24 cellular contexts compared by ENCODE assay signal in genomic region chr11:12902784-12903491, GRCh38.
"Had no signal": no experiment of that assay in that cellular context is flagged by ENCODE, and none has a peak within 500 bp of the region (broad histone marks: within the 10 kb centered on the region; RNA-seq: fewer than 3 reads in every experiment).

No MANE protein-coding gene starts in this region.

- H3K4me3 Mint-ChIP-seq: activated CD8-positive, alpha-beta T cell treated with anti-CD3 and anti-CD28 coated beads, Interleukin-2, amount 10 ng/mL, durations not matched to agents 7 days and 5 days; activated naive CD4-positive, alpha-beta T cell treated with anti-CD3 and anti-CD28 coated beads, Interleukin-2, amount 50 U/mL, for 24 hours; activated T-helper 1 cell treated with anti-CD3 and anti-CD28 coated beads, Interleukin-12 subunit alpha, Interleukin-12 subunit beta, Interleukin-2, Interleukin-4 antibody, amounts not matched to agents 30 ng/mL and 10 ng/mL and 1 ng/mL, durations not matched to agents 14 hours and 24 hours and 36 hours; mesothelial cell of epicardium; natural killer cell; T-helper 2 cell treated with Interferon-gamma antibody and Interleukin-4, amounts not matched to agents 5 μg/mL and 100 μg/mL, for 36 hours had no signal

- H3K36me3 ChIP-seq: neutrophil, pancreas had no signal

- DNase-seq: activated CD4-positive, alpha-beta T cell treated with anti-CD3 and anti-CD28 coated beads for 1 hour; activated CD4-positive, alpha-beta T cell treated with anti-CD3 and anti-CD28 coated beads, Interleukin-2, amount 50 U/mL, for 1 hour; activated CD8-positive, alpha-beta T cell treated with anti-CD3 and anti-CD28 coated beads, Interleukin-2, amount 10 ng/mL, durations not matched to agents 7 days and 5 days; activated gamma-delta T cell treated with Interleukin-2 at 50 U/mL for 16 hours; anterior cingulate cortex; body of pancreas; cortex of kidney; heart left ventricle; left ventricle myocardium inferior; natural killer cell; pancreas; psoas muscle; stimulated activated CD4-positive, alpha-beta T cell treated with anti-CD3 and anti-CD28 coated beads, Interleukin-4, amount 100 ng/mL, for 24 hours; stimulated activated naive CD4-positive, alpha-beta T cell treated with Interleukin-2 at 50 U/mL for 16 hours; substantia nigra; thyroid gland; WERI-Rb-1 had no signal

- H3K27ac Mint-ChIP-seq: activated CD8-positive, alpha-beta T cell treated with anti-CD3 and anti-CD28 coated beads, Interleukin-2, amount 10 ng/mL, durations not matched to agents 7 days and 5 days; activated naive CD4-positive, alpha-beta T cell treated with anti-CD3 and anti-CD28 coated beads, Interleukin-2, amount 50 U/mL, for 24 hours; activated T-helper 1 cell treated with anti-CD3 and anti-CD28 coated beads, Interleukin-12 subunit alpha, Interleukin-12 subunit beta, Interleukin-2, Interleukin-4 antibody, amounts not matched to agents 30 ng/mL and 10 ng/mL and 1 ng/mL, durations not matched to agents 14 hours and 24 hours and 36 hours; mesothelial cell of epicardium; natural killer cell; T-helper 2 cell treated with Interferon-gamma antibody and Interleukin-4, amounts not matched to agents 5 μg/mL and 100 μg/mL, for 36 hours had no signal

- H3K27ac ChIP-seq: body of pancreas, cardiac muscle cell, heart left ventricle, left ventricle myocardium inferior, neutrophil, pancreas, psoas muscle, right atrium auricular region, thyroid gland, WERI-Rb-1 had no signal

- H3K4me1 Mint-ChIP-seq: natural killer cell had no signal

- H3K4me3 ChIP-seq: body of pancreas, cardiac muscle cell, heart left ventricle, left ventricle myocardium inferior, pancreas, psoas muscle, right atrium auricular region, thyroid gland had no signal

- H3K9me3 Mint-ChIP-seq: activated naive CD4-positive, alpha-beta T cell treated with anti-CD3 and anti-CD28 coated beads, Interleukin-2, amount 50 U/mL, for 24 hours; activated T-helper 1 cell treated with anti-CD3 and anti-CD28 coated beads, Interleukin-12 subunit alpha, Interleukin-12 subunit beta, Interleukin-2, Interleukin-4 antibody, amounts not matched to agents 30 ng/mL and 10 ng/mL and 1 ng/mL, durations not matched to agents 14 hours and 24 hours and 36 hours; mesothelial cell of epicardium; natural killer cell; T-helper 2 cell treated with Interferon-gamma antibody and Interleukin-4, amounts not matched to agents 5 μg/mL and 100 μg/mL, for 36 hours had no signal

- H3K27me3 ChIP-seq: body of pancreas, cardiac muscle cell, heart left ventricle, pancreas, right atrium auricular region, thyroid gland had no signal

- ATAC-seq: activated CD8-positive, alpha-beta T cell treated with anti-CD3 and anti-CD28 coated beads, Interleukin-2, amount 10 ng/mL, durations not matched to agents 7 days and 5 days; body of pancreas; heart left ventricle; natural killer cell; pancreas; psoas muscle had no signal

- H3K36me3 Mint-ChIP-seq: activated naive CD4-positive, alpha-beta T cell treated with anti-CD3 and anti-CD28 coated beads, Interleukin-2, amount 50 U/mL, for 24 hours; natural killer cell had no signal

- H3K9me3 ChIP-seq: body of pancreas, heart left ventricle, left ventricle myocardium inferior, neutrophil, pancreas, psoas muscle, right atrium auricular region, thyroid gland had no signal
